Comparison of ENCODE assay signal across 1 cellular context in the genomic region with DNA sequence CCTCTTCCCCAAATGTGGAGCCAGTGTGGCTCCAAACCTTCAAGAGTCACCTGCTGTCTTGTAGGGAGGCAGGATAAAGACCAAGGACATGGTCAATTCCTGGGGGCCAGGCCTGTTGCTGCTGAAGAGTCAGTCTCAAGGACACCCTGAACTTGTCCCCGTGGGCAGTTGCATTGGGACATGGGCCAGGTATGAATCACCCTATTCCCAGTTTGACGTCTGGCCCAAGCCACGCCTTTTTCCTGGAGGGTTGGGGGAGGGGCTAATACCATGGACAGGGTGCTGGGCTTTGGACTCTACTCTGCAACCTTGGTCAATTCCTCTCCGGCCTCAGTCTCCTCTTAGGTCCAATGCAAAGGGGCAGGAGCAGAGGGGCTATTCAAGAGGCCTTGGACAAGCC.
A peak's percentile ranks its signal among the peaks of the same experiment; 100 is the strongest.
TF ChIP-seq lines count a peak whose summit lies in the region.

No MANE protein-coding gene starts in this region.

TF ChIP-seq in K562, 482 proteins besides CTCF, POLR2A, EP300 and RAD21 (continued from another document):
- TF ChIP-seq, protein P1, sequence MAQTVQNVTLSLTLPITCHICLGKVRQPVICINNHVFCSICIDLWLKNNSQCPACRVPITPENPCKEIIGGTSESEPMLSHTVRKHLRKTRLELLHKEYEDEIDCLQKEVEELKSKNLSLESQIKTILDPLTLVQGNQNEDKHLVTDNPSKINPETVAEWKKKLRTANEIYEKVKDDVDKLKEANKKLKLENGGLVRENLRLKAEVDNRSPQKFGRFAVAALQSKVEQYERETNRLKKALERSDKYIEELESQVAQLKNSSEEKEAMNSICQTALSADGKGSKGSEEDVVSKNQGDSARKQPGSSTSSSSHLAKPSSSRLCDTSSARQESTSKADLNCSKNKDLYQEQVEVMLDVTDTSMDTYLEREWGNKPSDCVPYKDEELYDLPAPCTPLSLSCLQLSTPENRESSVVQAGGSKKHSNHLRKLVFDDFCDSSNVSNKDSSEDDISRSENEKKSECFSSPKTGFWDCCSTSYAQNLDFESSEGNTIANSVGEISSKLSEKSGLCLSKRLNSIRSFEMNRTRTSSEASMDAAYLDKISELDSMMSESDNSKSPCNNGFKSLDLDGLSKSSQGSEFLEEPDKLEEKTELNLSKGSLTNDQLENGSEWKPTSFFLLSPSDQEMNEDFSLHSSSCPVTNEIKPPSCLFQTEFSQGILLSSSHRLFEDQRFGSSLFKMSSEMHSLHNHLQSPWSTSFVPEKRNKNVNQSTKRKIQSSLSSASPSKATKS (CRISPR knock-in tag; IDR thresholded peaks at IDR 0.05): no peak
- no peak for TF ChIP-seq ZFPM2 (CRISPR knock-in tag; IDR thresholded peaks at IDR 0.05)
- TF ChIP-seq PHB2 (IDR thresholded peaks at IDR 0.05; ENCODE audit: low read depth): no peak
- TF ChIP-seq KDM4B (IDR thresholded peaks at IDR 0.05; ENCODE audit: borderline replicate concordance in 2 of 2, low read depth in 1 of 2): no peak
- 0 out of 2 replicates have a peak, but pooled peaks have one; percentile 60 for TF ChIP-seq CREM (IDR thresholded peaks at IDR 0.05; ENCODE audit: low read depth)
- TF ChIP-seq, protein P2, sequence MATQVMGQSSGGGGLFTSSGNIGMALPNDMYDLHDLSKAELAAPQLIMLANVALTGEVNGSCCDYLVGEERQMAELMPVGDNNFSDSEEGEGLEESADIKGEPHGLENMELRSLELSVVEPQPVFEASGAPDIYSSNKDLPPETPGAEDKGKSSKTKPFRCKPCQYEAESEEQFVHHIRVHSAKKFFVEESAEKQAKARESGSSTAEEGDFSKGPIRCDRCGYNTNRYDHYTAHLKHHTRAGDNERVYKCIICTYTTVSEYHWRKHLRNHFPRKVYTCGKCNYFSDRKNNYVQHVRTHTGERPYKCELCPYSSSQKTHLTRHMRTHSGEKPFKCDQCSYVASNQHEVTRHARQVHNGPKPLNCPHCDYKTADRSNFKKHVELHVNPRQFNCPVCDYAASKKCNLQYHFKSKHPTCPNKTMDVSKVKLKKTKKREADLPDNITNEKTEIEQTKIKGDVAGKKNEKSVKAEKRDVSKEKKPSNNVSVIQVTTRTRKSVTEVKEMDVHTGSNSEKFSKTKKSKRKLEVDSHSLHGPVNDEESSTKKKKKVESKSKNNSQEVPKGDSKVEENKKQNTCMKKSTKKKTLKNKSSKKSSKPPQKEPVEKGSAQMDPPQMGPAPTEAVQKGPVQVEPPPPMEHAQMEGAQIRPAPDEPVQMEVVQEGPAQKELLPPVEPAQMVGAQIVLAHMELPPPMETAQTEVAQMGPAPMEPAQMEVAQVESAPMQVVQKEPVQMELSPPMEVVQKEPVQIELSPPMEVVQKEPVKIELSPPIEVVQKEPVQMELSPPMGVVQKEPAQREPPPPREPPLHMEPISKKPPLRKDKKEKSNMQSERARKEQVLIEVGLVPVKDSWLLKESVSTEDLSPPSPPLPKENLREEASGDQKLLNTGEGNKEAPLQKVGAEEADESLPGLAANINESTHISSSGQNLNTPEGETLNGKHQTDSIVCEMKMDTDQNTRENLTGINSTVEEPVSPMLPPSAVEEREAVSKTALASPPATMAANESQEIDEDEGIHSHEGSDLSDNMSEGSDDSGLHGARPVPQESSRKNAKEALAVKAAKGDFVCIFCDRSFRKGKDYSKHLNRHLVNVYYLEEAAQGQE (CRISPR knock-in tag; IDR thresholded peaks at IDR 0.05; ENCODE audit: low read depth): peak; percentile 56; the same call in 1 of the 2 replicates
- TF ChIP-seq, protein P3, sequence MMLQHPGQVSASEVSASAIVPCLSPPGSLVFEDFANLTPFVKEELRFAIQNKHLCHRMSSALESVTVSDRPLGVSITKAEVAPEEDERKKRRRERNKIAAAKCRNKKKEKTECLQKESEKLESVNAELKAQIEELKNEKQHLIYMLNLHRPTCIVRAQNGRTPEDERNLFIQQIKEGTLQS (IDR thresholded peaks at IDR 0.05): peak; percentile 70
- TF ChIP-seq, protein P3 (CRISPR knock-in tag; conservative IDR thresholded peaks at IDR 0.05): no peak
- no peak for TF ChIP-seq TAF15 (IDR thresholded peaks at IDR 0.05; ENCODE audit: low read depth, low read length)
- TF ChIP-seq, protein P4, sequence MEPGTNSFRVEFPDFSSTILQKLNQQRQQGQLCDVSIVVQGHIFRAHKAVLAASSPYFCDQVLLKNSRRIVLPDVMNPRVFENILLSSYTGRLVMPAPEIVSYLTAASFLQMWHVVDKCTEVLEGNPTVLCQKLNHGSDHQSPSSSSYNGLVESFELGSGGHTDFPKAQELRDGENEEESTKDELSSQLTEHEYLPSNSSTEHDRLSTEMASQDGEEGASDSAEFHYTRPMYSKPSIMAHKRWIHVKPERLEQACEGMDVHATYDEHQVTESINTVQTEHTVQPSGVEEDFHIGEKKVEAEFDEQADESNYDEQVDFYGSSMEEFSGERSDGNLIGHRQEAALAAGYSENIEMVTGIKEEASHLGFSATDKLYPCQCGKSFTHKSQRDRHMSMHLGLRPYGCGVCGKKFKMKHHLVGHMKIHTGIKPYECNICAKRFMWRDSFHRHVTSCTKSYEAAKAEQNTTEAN (CRISPR knock-in tag; IDR thresholded peaks at IDR 0.05): no peak
- TF ChIP-seq, protein P5, sequence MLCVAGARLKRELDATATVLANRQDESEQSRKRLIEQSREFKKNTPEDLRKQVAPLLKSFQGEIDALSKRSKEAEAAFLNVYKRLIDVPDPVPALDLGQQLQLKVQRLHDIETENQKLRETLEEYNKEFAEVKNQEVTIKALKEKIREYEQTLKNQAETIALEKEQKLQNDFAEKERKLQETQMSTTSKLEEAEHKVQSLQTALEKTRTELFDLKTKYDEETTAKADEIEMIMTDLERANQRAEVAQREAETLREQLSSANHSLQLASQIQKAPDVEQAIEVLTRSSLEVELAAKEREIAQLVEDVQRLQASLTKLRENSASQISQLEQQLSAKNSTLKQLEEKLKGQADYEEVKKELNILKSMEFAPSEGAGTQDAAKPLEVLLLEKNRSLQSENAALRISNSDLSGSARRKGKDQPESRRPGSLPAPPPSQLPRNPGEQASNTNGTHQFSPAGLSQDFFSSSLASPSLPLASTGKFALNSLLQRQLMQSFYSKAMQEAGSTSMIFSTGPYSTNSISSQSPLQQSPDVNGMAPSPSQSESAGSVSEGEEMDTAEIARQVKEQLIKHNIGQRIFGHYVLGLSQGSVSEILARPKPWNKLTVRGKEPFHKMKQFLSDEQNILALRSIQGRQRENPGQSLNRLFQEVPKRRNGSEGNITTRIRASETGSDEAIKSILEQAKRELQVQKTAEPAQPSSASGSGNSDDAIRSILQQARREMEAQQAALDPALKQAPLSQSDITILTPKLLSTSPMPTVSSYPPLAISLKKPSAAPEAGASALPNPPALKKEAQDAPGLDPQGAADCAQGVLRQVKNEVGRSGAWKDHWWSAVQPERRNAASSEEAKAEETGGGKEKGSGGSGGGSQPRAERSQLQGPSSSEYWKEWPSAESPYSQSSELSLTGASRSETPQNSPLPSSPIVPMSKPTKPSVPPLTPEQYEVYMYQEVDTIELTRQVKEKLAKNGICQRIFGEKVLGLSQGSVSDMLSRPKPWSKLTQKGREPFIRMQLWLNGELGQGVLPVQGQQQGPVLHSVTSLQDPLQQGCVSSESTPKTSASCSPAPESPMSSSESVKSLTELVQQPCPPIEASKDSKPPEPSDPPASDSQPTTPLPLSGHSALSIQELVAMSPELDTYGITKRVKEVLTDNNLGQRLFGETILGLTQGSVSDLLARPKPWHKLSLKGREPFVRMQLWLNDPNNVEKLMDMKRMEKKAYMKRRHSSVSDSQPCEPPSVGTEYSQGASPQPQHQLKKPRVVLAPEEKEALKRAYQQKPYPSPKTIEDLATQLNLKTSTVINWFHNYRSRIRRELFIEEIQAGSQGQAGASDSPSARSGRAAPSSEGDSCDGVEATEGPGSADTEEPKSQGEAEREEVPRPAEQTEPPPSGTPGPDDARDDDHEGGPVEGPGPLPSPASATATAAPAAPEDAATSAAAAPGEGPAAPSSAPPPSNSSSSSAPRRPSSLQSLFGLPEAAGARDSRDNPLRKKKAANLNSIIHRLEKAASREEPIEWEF (CRISPR knock-in tag; IDR thresholded peaks at IDR 0.05): no peak
- peak; percentile 54 for TF ChIP-seq MEIS2 (IDR thresholded peaks at IDR 0.05; ENCODE audit: partially characterized antibody)
- no peak for TF ChIP-seq ZNF699 (CRISPR knock-in tag; IDR thresholded peaks at IDR 0.05; ENCODE audit: insufficient replicate concordance)
- TF ChIP-seq NFRKB (IDR thresholded peaks at IDR 0.05; ENCODE audit: low read depth): no peak
- TF ChIP-seq, protein P6, sequence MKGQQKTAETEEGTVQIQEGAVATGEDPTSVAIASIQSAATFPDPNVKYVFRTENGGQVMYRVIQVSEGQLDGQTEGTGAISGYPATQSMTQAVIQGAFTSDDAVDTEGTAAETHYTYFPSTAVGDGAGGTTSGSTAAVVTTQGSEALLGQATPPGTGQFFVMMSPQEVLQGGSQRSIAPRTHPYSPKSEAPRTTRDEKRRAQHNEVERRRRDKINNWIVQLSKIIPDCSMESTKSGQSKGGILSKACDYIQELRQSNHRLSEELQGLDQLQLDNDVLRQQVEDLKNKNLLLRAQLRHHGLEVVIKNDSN (CRISPR knock-in tag; IDR thresholded peaks at IDR 0.05): no peak
- no peak for TF ChIP-seq TRIM24 (IDR thresholded peaks at IDR 0.05)
- no peak for TF ChIP-seq ZFX (CRISPR knock-in tag; IDR thresholded peaks at IDR 0.05)
- TF ChIP-seq, protein P7, sequence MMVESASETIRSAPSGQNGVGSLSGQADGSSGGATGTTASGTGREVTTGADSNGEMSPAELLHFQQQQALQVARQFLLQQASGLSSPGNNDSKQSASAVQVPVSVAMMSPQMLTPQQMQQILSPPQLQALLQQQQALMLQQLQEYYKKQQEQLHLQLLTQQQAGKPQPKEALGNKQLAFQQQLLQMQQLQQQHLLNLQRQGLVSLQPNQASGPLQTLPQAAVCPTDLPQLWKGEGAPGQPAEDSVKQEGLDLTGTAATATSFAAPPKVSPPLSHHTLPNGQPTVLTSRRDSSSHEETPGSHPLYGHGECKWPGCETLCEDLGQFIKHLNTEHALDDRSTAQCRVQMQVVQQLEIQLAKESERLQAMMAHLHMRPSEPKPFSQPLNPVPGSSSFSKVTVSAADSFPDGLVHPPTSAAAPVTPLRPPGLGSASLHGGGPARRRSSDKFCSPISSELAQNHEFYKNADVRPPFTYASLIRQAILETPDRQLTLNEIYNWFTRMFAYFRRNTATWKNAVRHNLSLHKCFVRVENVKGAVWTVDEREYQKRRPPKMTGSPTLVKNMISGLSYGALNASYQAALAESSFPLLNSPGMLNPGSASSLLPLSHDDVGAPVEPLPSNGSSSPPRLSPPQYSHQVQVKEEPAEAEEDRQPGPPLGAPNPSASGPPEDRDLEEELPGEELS (CRISPR knock-in tag; IDR thresholded peaks at IDR 0.05; ENCODE audit: borderline replicate concordance): no peak
- no peak for TF ChIP-seq HNRNPL (IDR thresholded peaks at IDR 0.05; ENCODE audit: low read depth, low read length)
- TF ChIP-seq GABPB1 (CRISPR knock-in tag; IDR thresholded peaks at IDR 0.05): no peak
- TF ChIP-seq PTBP1 (IDR thresholded peaks at IDR 0.05; ENCODE audit: low read depth, low read length): no peak
- no peak for TF ChIP-seq ZNF384 (IDR thresholded peaks at IDR 0.05; ENCODE audit: low read depth, low read length)
